ENCODE assay signal across 18 cellular contexts in genomic region chr1:10958614-10959013, GRCh38. TPM values are rescaled to one million over a fixed set of nuclear protein-coding genes. Genes with fewer than 3 reads are reported as not detected.
DNase-seq lines count a peak whose midpoint lies in the region; ATAC-seq and TF ChIP-seq lines count a peak whose summit lies in the region.
"Had no signal": no experiment of that assay in that cellular context is flagged by ENCODE, and none has a peak within 500 bp of the region (broad histone marks: within the 10 kb centered on the region; RNA-seq: fewer than 3 reads in every experiment).

No MANE protein-coding gene starts in this region.

- peaks cover 32% of the 10 kb centered on the region; the same call in 1 of the 2 replicates for H3K27me3 ChIP-seq in HUES6 (ENCODE audit: control insufficient read depth, insufficient read depth, low read length)
- no peaks in the 10 kb centered on the region for H3K27me3 ChIP-seq in psoas muscle (ENCODE audit: insufficient read depth in 3 of 3, low read length in 2 of 3)
- H3K27me3 ChIP-seq: ovary had no signal

- no peaks in the 10 kb centered on the region for H3K9me3 Mint-ChIP-seq in activated CD4-positive, alpha-beta memory T cell treated with anti-CD3 and anti-CD28 coated beads, Interleukin-2, amount 10 ng/mL, durations not matched to agents 7 days and 5 days
- H3K9me3 Mint-ChIP-seq: stimulated activated naive CD8-positive, alpha-beta T cell treated with anti-CD3 and anti-CD28 coated beads, Interleukin-15, Interleukin-2, amounts not matched to agents 100 ng/mL and 50 ng/mL, for 24 hours had no signal

- DNase-seq in NCI-H2107 (lab: John Stamatoyannopoulos, UW) (peak; percentile 79), SHP77 treated with DMSO at 0.1 percent for 48 hours (lab: John Stamatoyannopoulos, UW) (peak; percentile 71), psoas muscle (no peak)
- no peak for DNase-seq in activated CD4-positive, alpha-beta memory T cell treated with anti-CD3 and anti-CD28 coated beads, Interleukin-2, amount 10 ng/mL, durations not matched to agents 7 days and 5 days
- DNase-seq: activated B cell treated with CpG ODN at 0.5 μM for 24 hours; activated CD8-positive, alpha-beta memory T cell treated with anti-CD3 and anti-CD28 coated beads, Interleukin-2, amount 10 ng/mL, durations not matched to agents 7 days and 5 days; activated gamma-delta T cell; aorta; KBM-7; kidney; NCI-H226; ovary had no signal

- ATAC-seq in psoas muscle = no peak
- no peak for ATAC-seq in SK-N-SH treated with all-trans-retinoic acid at 6 μM for 48 hours
- no peak for ATAC-seq in HG02884 (IDR thresholded peaks at IDR 0.05; ENCODE audit: unreplicated experiment)
- ATAC-seq: activated CD8-positive, alpha-beta memory T cell treated with anti-CD3 and anti-CD28 coated beads, Interleukin-2, amount 10 ng/mL, durations not matched to agents 7 days and 5 days had no signal

- H3K4me3 Mint-ChIP-seq in activated CD4-positive, alpha-beta memory T cell treated with anti-CD3 and anti-CD28 coated beads, Interleukin-2, amount 10 ng/mL, durations not matched to agents 7 days and 5 days = no peak overlapping the region
- H3K4me3 Mint-ChIP-seq: activated B cell treated with CpG ODN at 0.5 μM for 24 hours; activated CD8-positive, alpha-beta memory T cell treated with anti-CD3 and anti-CD28 coated beads, Interleukin-2, amount 10 ng/mL, durations not matched to agents 7 days and 5 days; B cell; stimulated activated naive CD8-positive, alpha-beta T cell treated with anti-CD3 and anti-CD28 coated beads, Interleukin-15, Interleukin-2, amounts not matched to agents 100 ng/mL and 50 ng/mL, for 24 hours had no signal

- intact Hi-C loops in psoas muscle (cut with DNase I) = no loop called here

- H3K9me3 ChIP-seq in HUES6 (ENCODE audit: control insufficient read depth, insufficient read depth, low read depth, low read length) (peaks cover 2% of the 10 kb centered on the region; the same call in 1 of the 2 replicates), psoas muscle (peaks cover 5% of the 10 kb centered on the region)

- WGBS in psoas muscle, 3 donors = 73 to 81% (median 75%) methylated on average over 10 of the region's 10 CpGs

- H3K27me3 Mint-ChIP-seq in activated CD4-positive, alpha-beta memory T cell treated with anti-CD3 and anti-CD28 coated beads, Interleukin-2, amount 10 ng/mL, durations not matched to agents 7 days and 5 days = peaks cover 11% of the 10 kb centered on the region

- no peak for TF ChIP-seq CTCF in psoas muscle (IDR thresholded peaks at IDR 0.05)

- CTCF ChIA-PET in activated CD4-positive, alpha-beta memory T cell treated with anti-CD3 and anti-CD28 coated beads, Interleukin-2, amount 10 ng/mL, durations not matched to agents 7 days and 5 days (lab: Charles Lee) = interaction anchor here (0.6 to 1.0 kb wide), 2 partner anchors 94 to 433 kb away, joined by 3 read pairs; no protein-coding TSS in a partner anchor

- H3K4me1 ChIP-seq in HUES6 (ENCODE audit: control insufficient read depth, insufficient read depth, low read length) = peaks cover 30% of the 10 kb centered on the region
- peaks cover 30% of the 10 kb centered on the region for H3K4me1 ChIP-seq in psoas muscle

- no peaks in the 10 kb centered on the region for H3K36me3 Mint-ChIP-seq in activated CD4-positive, alpha-beta memory T cell treated with anti-CD3 and anti-CD28 coated beads, Interleukin-2, amount 10 ng/mL, durations not matched to agents 7 days and 5 days (ENCODE audit: low read depth)
- H3K36me3 Mint-ChIP-seq: activated CD8-positive, alpha-beta memory T cell treated with anti-CD3 and anti-CD28 coated beads, Interleukin-2, amount 10 ng/mL, durations not matched to agents 7 days and 5 days had no signal

- no peak overlapping the region for H3K27ac Mint-ChIP-seq in activated CD4-positive, alpha-beta memory T cell treated with anti-CD3 and anti-CD28 coated beads, Interleukin-2, amount 10 ng/mL, durations not matched to agents 7 days and 5 days
- H3K27ac Mint-ChIP-seq: activated B cell treated with CpG ODN at 0.5 μM for 24 hours; activated CD8-positive, alpha-beta memory T cell treated with anti-CD3 and anti-CD28 coated beads, Interleukin-2, amount 10 ng/mL, durations not matched to agents 7 days and 5 days; B cell; stimulated activated naive CD8-positive, alpha-beta T cell treated with anti-CD3 and anti-CD28 coated beads, Interleukin-15, Interleukin-2, amounts not matched to agents 100 ng/mL and 50 ng/mL, for 24 hours had no signal

- H3K27ac ChIP-seq in HUES6 (ENCODE audit: low read depth, low read length) (no peak overlapping the region), psoas muscle (peak overlapping the region; percentile 91)
- H3K27ac ChIP-seq: HL-60, ovary had no signal

- H3K9ac ChIP-seq in HUES6 (ENCODE audit: low read length) = peak overlapping the region; percentile 8

- H3K36me3 ChIP-seq in HUES6 (ENCODE audit: control insufficient read depth, insufficient read depth, low read length) (no peaks in the 10 kb centered on the region), psoas muscle (ENCODE audit: insufficient read depth in 1 of 2, low read depth in 1 of 2) (no peaks in the 10 kb centered on the region)
- H3K36me3 ChIP-seq: ovary had no signal

- H3K4me3 ChIP-seq in HUES6 (ENCODE audit: low read depth, low read length) = no peak overlapping the region
- no peak overlapping the region for H3K4me3 ChIP-seq in psoas muscle
- H3K4me3 ChIP-seq: ovary had no signal

- H3K4me1 Mint-ChIP-seq in activated CD4-positive, alpha-beta memory T cell treated with anti-CD3 and anti-CD28 coated beads, Interleukin-2, amount 10 ng/mL, durations not matched to agents 7 days and 5 days = no peaks in the 10 kb centered on the region
- H3K4me1 Mint-ChIP-seq: activated B cell treated with CpG ODN at 0.5 μM for 24 hours, B cell had no signal

- POLR2A ChIA-PET in activated CD4-positive, alpha-beta memory T cell treated with anti-CD3 and anti-CD28 coated beads, Interleukin-2, amount 10 ng/mL, durations not matched to agents 7 days and 5 days (lab: Charles Lee) = no interaction called here

TF ChIP-seq in SK-N-SH treated with all-trans-retinoic acid at 6 μM for 48 hours, 23 proteins besides CTCF, POLR2A, EP300 and RAD21:
- TF ChIP-seq TOX (CRISPR knock-in tag; IDR thresholded peaks at IDR 0.05; ENCODE audit: borderline replicate concordance) (no peak), CSRNP3 (CRISPR knock-in tag; IDR thresholded peaks at IDR 0.05) (no peak), ZC3H10 (CRISPR knock-in tag; IDR thresholded peaks at IDR 0.05) (no peak), ESRRG (CRISPR knock-in tag; IDR thresholded peaks at IDR 0.05) (no peak), ZFP30 (CRISPR knock-in tag; IDR thresholded peaks at IDR 0.05) (no peak), ZFP3 (CRISPR knock-in tag; IDR thresholded peaks at IDR 0.05) (no peak), PATZ1 (CRISPR knock-in tag; IDR thresholded peaks at IDR 0.05; ENCODE audit: borderline replicate concordance) (no peak)

RNA-seq across cellular contexts. Expression of gene TARDBP, which starts 53.8 kb away (rescaled TPM):
- total RNA-seq in psoas muscle = 100 to 1,000 TPM in 2 of 4 donors, 10 to 100 TPM in 2; 91.8 to 132 (median 103) TPM
- polyA plus RNA-seq in psoas muscle = 100 to 1,000 TPM; 183 to 387 (median 258) TPM
- total RNA-seq in activated CD4-positive, alpha-beta memory T cell treated with anti-CD3 and anti-CD28 coated beads, Interleukin-2, amount 10 ng/mL, durations not matched to agents 7 days and 5 days = 100 to 1,000 TPM; 159 to 174 TPM

Comparison
In these comparisons a context has a peak if more than half of its experiments do, and no peak if none do; other contexts are left out.
1. DNase-seq: peak in NCI-H2107 (single experiment) and SHP77 treated with DMSO at 0.1 percent for 48 hours (single experiment); none in psoas muscle (0 of 2) and activated CD4-positive, alpha-beta memory T cell treated with anti-CD3 and anti-CD28 coated beads, Interleukin-2, amount 10 ng/mL, durations not matched to agents 7 days and 5 days (single experiment).